In genomic region chr4:44415251-44415650, GRCh38 we compare ENCODE assay signal across 22 cellular contexts.
"Had no signal": no experiment of that assay in that cellular context is flagged by ENCODE, and none has a peak within 500 bp of the region (broad histone marks: within the 10 kb centered on the region; RNA-seq: fewer than 3 reads in every experiment).

No MANE protein-coding gene starts in this region.

- H3K27ac ChIP-seq: hepatocyte, neural progenitor cell, vagina, VCaP had no signal

- DNase-seq: activated CD4-positive, alpha-beta T cell treated with anti-CD3 and anti-CD28 coated beads, Interleukin-2, amount 50 U/mL, for 1 hour; activated CD4-positive, CD25-positive, alpha-beta regulatory T cell treated with anti-CD3 and anti-CD28 coated beads, Interleukin-2, amount 50 U/mL, for 72 hours; activated CD8-positive, alpha-beta T cell treated with anti-CD3 and anti-CD28 coated beads, Interleukin-2, amount 10 ng/mL, durations not matched to agents 7 days and 5 days; activated gamma-delta T cell treated with Interleukin-2 at 50 U/mL for 16 hours; activated T-cell treated with anti-CD3 and anti-CD28 coated beads, Interleukin-2, amount 50 U/mL, for 1 hour; anterior cingulate cortex; central memory CD4-positive, alpha-beta T cell; dermis blood vessel endothelial cell; effector CD8-positive, alpha-beta T cell; foreskin melanocyte; immature natural killer cell; naive thymus-derived CD8-positive, alpha-beta T cell; posterior cingulate gyrus; small intestine; stimulated activated CD4-positive, alpha-beta T cell treated with anti-CD3 and anti-CD28 coated beads, Interleukin-15, amount 100 ng/mL, for 24 hours had no signal

- H3K36me3 ChIP-seq: neural progenitor cell, vagina had no signal

- H3K9me3 ChIP-seq: vagina had no signal

- H3K4me3 ChIP-seq: hepatocyte, lung, neural progenitor cell, vagina had no signal

- H3K27me3 ChIP-seq: hepatocyte, neural progenitor cell, vagina had no signal

- ATAC-seq: activated CD8-positive, alpha-beta T cell treated with anti-CD3 and anti-CD28 coated beads, Interleukin-2, amount 10 ng/mL, durations not matched to agents 7 days and 5 days; left lobe of liver; naive thymus-derived CD8-positive, alpha-beta T cell; sciatic nerve had no signal

- H3K4me1 ChIP-seq: neural progenitor cell, vagina had no signal

- H3K9ac ChIP-seq: neural progenitor cell had no signal
